Comparison of ENCODE assay signal across 10 cellular contexts in genomic region chr3:138781012-138781470, GRCh38. TPM values are rescaled to one million over a fixed set of nuclear protein-coding genes. Genes with fewer than 3 reads are reported as not detected.
DNase-seq lines count a peak whose midpoint lies in the region; ATAC-seq and TF ChIP-seq lines count a peak whose summit lies in the region.
"Had no signal": no experiment of that assay in that cellular context is flagged by ENCODE, and none has a peak within 500 bp of the region (broad histone marks: within the 10 kb centered on the region; RNA-seq: fewer than 3 reads in every experiment).

No MANE protein-coding gene starts in this region.

- 53 to 70% methylated on average over 3 to 5 of the region's 5 CpGs for WGBS in transverse colon (ENCODE audit: low coverage in 1 of 2), 2 donors

- TF ChIP-seq CTCF in neutrophil (IDR thresholded peaks at IDR 0.05): no peak
- no peak for TF ChIP-seq CTCF in transverse colon (IDR thresholded peaks at IDR 0.05)

- H3K4me3 Mint-ChIP-seq in activated T-helper 1 cell treated with anti-CD3 and anti-CD28 coated beads, Interleukin-12 subunit alpha, Interleukin-12 subunit beta, Interleukin-2, Interleukin-4 antibody, amounts not matched to agents 30 ng/mL and 10 ng/mL and 1 ng/mL, durations not matched to agents 14 hours and 24 hours and 36 hours: peak overlapping the region; percentile 5

- no peaks in the 10 kb centered on the region for H3K9me3 Mint-ChIP-seq in activated T-helper 1 cell treated with anti-CD3 and anti-CD28 coated beads, Interleukin-12 subunit alpha, Interleukin-12 subunit beta, Interleukin-2, Interleukin-4 antibody, amounts not matched to agents 30 ng/mL and 10 ng/mL and 1 ng/mL, durations not matched to agents 14 hours and 24 hours and 36 hours

- ATAC-seq in GM19025 (IDR thresholded peaks at IDR 0.05; ENCODE audit: low read depth, unreplicated experiment) (peak; percentile 39), HG03139 (IDR thresholded peaks at IDR 0.05; ENCODE audit: unreplicated experiment) (no peak)

- H3K27me3 Mint-ChIP-seq in activated T-helper 1 cell treated with anti-CD3 and anti-CD28 coated beads, Interleukin-12 subunit alpha, Interleukin-12 subunit beta, Interleukin-2, Interleukin-4 antibody, amounts not matched to agents 30 ng/mL and 10 ng/mL and 1 ng/mL, durations not matched to agents 14 hours and 24 hours and 36 hours (ENCODE audit: insufficient read depth): no peaks in the 10 kb centered on the region

- H3K9me3 ChIP-seq in KOPT-K1 (ENCODE audit: insufficient read depth, low read length, poor library complexity, severe bottlenecking) (no peaks in the 10 kb centered on the region), neutrophil (no peaks in the 10 kb centered on the region), transverse colon (no peaks in the 10 kb centered on the region)

- TF ChIP-seq EP300 in transverse colon (IDR thresholded peaks at IDR 0.05; ENCODE audit: low read depth): no peak

- no peak for TF ChIP-seq POLR2A in transverse colon (IDR thresholded peaks at IDR 0.05)

- peaks cover 16% of the 10 kb centered on the region for H3K36me3 Mint-ChIP-seq in activated T-helper 1 cell treated with anti-CD3 and anti-CD28 coated beads, Interleukin-12 subunit alpha, Interleukin-12 subunit beta, Interleukin-2, Interleukin-4 antibody, amounts not matched to agents 30 ng/mL and 10 ng/mL and 1 ng/mL, durations not matched to agents 14 hours and 24 hours and 36 hours (ENCODE audit: low read depth)

- peaks cover 18 to 30% of the 10 kb centered on the region in 2 experiments for H3K4me1 ChIP-seq in neutrophil (ENCODE audit: control insufficient read depth in 1 of 2, insufficient read depth in 1 of 2, low read depth in 1 of 2, low read length in 1 of 2)
- H3K4me1 ChIP-seq in transverse colon: peaks cover 0 to 2% (median 0%) of the 10 kb centered on the region in 4 donors

- in situ Hi-C loops in transverse colon (cut with MboI; ENCODE audit: low pct_ligation_motif_present in 1 of 4, low pct_unique_long_range_greater_than_20kb in 1 of 4, low sequenced_read_pairs in 3 of 4): loop anchor here in 1 of 4 donors (10.0 kb wide), 1 partner anchor 134 kb away; no protein-coding TSS in a partner anchor

- intact Hi-C loops in activated T-helper 1 cell treated with anti-CD3 and anti-CD28 coated beads, Interleukin-12 subunit alpha, Interleukin-12 subunit beta, Interleukin-2, Interleukin-4 antibody, amounts not matched to agents 30 ng/mL and 10 ng/mL and 1 ng/mL, durations not matched to agents 14 hours and 24 hours and 36 hours (cut with micrococcal nuclease): loop anchor here (1.0 kb wide), 1 partner anchor 52 kb away; no protein-coding TSS in a partner anchor
- intact Hi-C loops in transverse colon (cut with DNase I; ENCODE audit: low total_unique reads): no loop called here

- peak; percentile 50 for DNase-seq in activated T-helper 1 cell treated with anti-CD3 and anti-CD28 coated beads, Interleukin-12 subunit alpha, Interleukin-12 subunit beta, Interleukin-2, Interleukin-4 antibody, amounts not matched to agents 30 ng/mL and 10 ng/mL and 1 ng/mL, durations not matched to agents 14 hours and 24 hours and 36 hours (ENCODE audit: low spot score)
- no peak for DNase-seq in transverse colon
- no peak for DNase-seq in SHP77 (lab: John Stamatoyannopoulos, UW)
- DNase-seq in germinal center (ENCODE audit: low spot score): no peak
- DNase-seq: GDM1, NCI-H2227 treated with DMSO at 0.1 percent for 48 hours had no signal

- H3K36me3 ChIP-seq in KOPT-K1 (ENCODE audit: insufficient read depth, low read length): no peaks in the 10 kb centered on the region
- H3K36me3 ChIP-seq in neutrophil: no peaks in the 10 kb centered on the region
- H3K36me3 ChIP-seq in transverse colon: no peaks in the 10 kb centered on the region

- H3K4me3 ChIP-seq in neutrophil (ENCODE audit: low read depth in 1 of 2, low read length in 1 of 2): no peak overlapping the region
- no peak overlapping the region for H3K4me3 ChIP-seq in transverse colon

- peak overlapping the region; percentile 46 for H3K27ac ChIP-seq in KOPT-K1 (ENCODE audit: low read depth, low read length, poor library complexity, severe bottlenecking)
- H3K27ac ChIP-seq in neutrophil: peak overlapping the region; percentile 62
- H3K27ac ChIP-seq in transverse colon: no peak overlapping the region

- H3K27me3 ChIP-seq in neutrophil (no peaks in the 10 kb centered on the region), transverse colon (no peaks in the 10 kb centered on the region)

- peaks cover 26% of the 10 kb centered on the region for H3K4me1 Mint-ChIP-seq in activated T-helper 1 cell treated with anti-CD3 and anti-CD28 coated beads, Interleukin-12 subunit alpha, Interleukin-12 subunit beta, Interleukin-2, Interleukin-4 antibody, amounts not matched to agents 30 ng/mL and 10 ng/mL and 1 ng/mL, durations not matched to agents 14 hours and 24 hours and 36 hours (ENCODE audit: low read depth)

- H3K27ac Mint-ChIP-seq in activated T-helper 1 cell treated with anti-CD3 and anti-CD28 coated beads, Interleukin-12 subunit alpha, Interleukin-12 subunit beta, Interleukin-2, Interleukin-4 antibody, amounts not matched to agents 30 ng/mL and 10 ng/mL and 1 ng/mL, durations not matched to agents 14 hours and 24 hours and 36 hours: peak overlapping the region; percentile 68

RNA-seq across cellular contexts. Expression of gene PIK3CB, which starts 53.7 kb away (rescaled TPM):
- total RNA-seq in activated T-helper 1 cell treated with anti-CD3 and anti-CD28 coated beads, Interleukin-12 subunit alpha, Interleukin-12 subunit beta, Interleukin-2, Interleukin-4 antibody, amounts not matched to agents 30 ng/mL and 10 ng/mL and 1 ng/mL, durations not matched to agents 14 hours and 24 hours and 36 hours: 19.3 and 22.0 TPM in 2 replicates
- total RNA-seq in transverse colon: 10 to 100 TPM; 52.4 to 98.4 (median 76.0) TPM

Comparison
In these comparisons a context has a peak if more than half of its experiments do, and no peak if none do; other contexts are left out.
1. H3K27ac ChIP-seq: peak in KOPT-K1 (single experiment) and neutrophil (single experiment); none in transverse colon (0 of 4).